ENCODE assay signal across 15 cellular contexts in genomic region chr18:13434854-13435253, GRCh38.
"Had no signal": no experiment of that assay in that cellular context is flagged by ENCODE, and none has a peak within 500 bp of the region (broad histone marks: within the 10 kb centered on the region; RNA-seq: fewer than 3 reads in every experiment).

No MANE protein-coding gene starts in this region.

- ATAC-seq: effector memory CD8-positive, alpha-beta T cell; naive thymus-derived CD8-positive, alpha-beta T cell had no signal

- H3K9me3 Mint-ChIP-seq: activated CD4-positive, alpha-beta memory T cell treated with anti-CD3 and anti-CD28 coated beads, Interleukin-2, amount 10 ng/mL, durations not matched to agents 7 days and 5 days; activated naive CD8-positive, alpha-beta T cell treated with anti-CD3 and anti-CD28 coated beads, Interleukin-2, amount 50 U/mL, for 24 hours; effector memory CD8-positive, alpha-beta T cell; naive thymus-derived CD8-positive, alpha-beta T cell; stimulated activated naive CD8-positive, alpha-beta T cell treated with anti-CD3 and anti-CD28 coated beads, Interleukin-15, Interleukin-2, amounts not matched to agents 100 ng/mL and 50 ng/mL, for 24 hours; T-cell had no signal

- H3K4me3 ChIP-seq: lung, prostate gland had no signal

- H3K9me3 ChIP-seq: prostate gland had no signal

- H3K27me3 Mint-ChIP-seq: activated CD4-positive, alpha-beta memory T cell treated with anti-CD3 and anti-CD28 coated beads, Interleukin-2, amount 10 ng/mL, durations not matched to agents 7 days and 5 days; activated naive CD8-positive, alpha-beta T cell treated with anti-CD3 and anti-CD28 coated beads, Interleukin-2, amount 50 U/mL, for 24 hours; effector memory CD8-positive, alpha-beta T cell; naive thymus-derived CD8-positive, alpha-beta T cell; stimulated activated naive CD8-positive, alpha-beta T cell treated with anti-CD3 and anti-CD28 coated beads, Interleukin-15, Interleukin-2, amounts not matched to agents 100 ng/mL and 50 ng/mL, for 24 hours; T-cell had no signal

- H3K36me3 Mint-ChIP-seq: T-cell had no signal

- H3K4me1 ChIP-seq: prostate gland had no signal

- H3K36me3 ChIP-seq: prostate gland had no signal

- H3K27ac Mint-ChIP-seq: activated CD4-positive, alpha-beta memory T cell treated with anti-CD3 and anti-CD28 coated beads, Interleukin-2, amount 10 ng/mL, durations not matched to agents 7 days and 5 days; effector memory CD8-positive, alpha-beta T cell had no signal

- DNase-seq: activated CD4-positive, alpha-beta memory T cell treated with anti-CD3 and anti-CD28 coated beads, Interleukin-2, amount 10 ng/mL, durations not matched to agents 7 days and 5 days; activated naive CD4-positive, alpha-beta T cell treated with Interleukin-2 at 50 U/mL for 16 hours; activated naive CD8-positive, alpha-beta T cell treated with anti-CD3 and anti-CD28 coated beads, Interleukin-2, amount 50 U/mL, for 24 hours; central memory CD4-positive, alpha-beta T cell; cortex of kidney; effector memory CD8-positive, alpha-beta T cell; hippocampal formation; naive thymus-derived CD8-positive, alpha-beta T cell; occipital lobe; stimulated activated CD4-positive, alpha-beta T cell treated with anti-CD3 and anti-CD28 coated beads, Interleukin-4, amount 100 ng/mL, for 24 hours; T-cell had no signal

- H3K27ac ChIP-seq: VCaP had no signal

- H3K4me3 Mint-ChIP-seq: activated CD4-positive, alpha-beta memory T cell treated with anti-CD3 and anti-CD28 coated beads, Interleukin-2, amount 10 ng/mL, durations not matched to agents 7 days and 5 days; activated naive CD8-positive, alpha-beta T cell treated with anti-CD3 and anti-CD28 coated beads, Interleukin-2, amount 50 U/mL, for 24 hours; effector memory CD8-positive, alpha-beta T cell; stimulated activated naive CD8-positive, alpha-beta T cell treated with anti-CD3 and anti-CD28 coated beads, Interleukin-15, Interleukin-2, amounts not matched to agents 100 ng/mL and 50 ng/mL, for 24 hours; T-cell had no signal
